Comparison of ENCODE assay signal across 1 cellular context in genomic region chr13:114264886-114265611, GRCh38.
TF ChIP-seq lines count a peak whose summit lies in the region.

No MANE protein-coding gene starts in this region.

TF ChIP-seq in SK-N-SH treated with all-trans-retinoic acid at 6 μM for 48 hours, 23 proteins besides CTCF, POLR2A, EP300 and RAD21 (continued from another document):
- TF ChIP-seq, protein P1, sequence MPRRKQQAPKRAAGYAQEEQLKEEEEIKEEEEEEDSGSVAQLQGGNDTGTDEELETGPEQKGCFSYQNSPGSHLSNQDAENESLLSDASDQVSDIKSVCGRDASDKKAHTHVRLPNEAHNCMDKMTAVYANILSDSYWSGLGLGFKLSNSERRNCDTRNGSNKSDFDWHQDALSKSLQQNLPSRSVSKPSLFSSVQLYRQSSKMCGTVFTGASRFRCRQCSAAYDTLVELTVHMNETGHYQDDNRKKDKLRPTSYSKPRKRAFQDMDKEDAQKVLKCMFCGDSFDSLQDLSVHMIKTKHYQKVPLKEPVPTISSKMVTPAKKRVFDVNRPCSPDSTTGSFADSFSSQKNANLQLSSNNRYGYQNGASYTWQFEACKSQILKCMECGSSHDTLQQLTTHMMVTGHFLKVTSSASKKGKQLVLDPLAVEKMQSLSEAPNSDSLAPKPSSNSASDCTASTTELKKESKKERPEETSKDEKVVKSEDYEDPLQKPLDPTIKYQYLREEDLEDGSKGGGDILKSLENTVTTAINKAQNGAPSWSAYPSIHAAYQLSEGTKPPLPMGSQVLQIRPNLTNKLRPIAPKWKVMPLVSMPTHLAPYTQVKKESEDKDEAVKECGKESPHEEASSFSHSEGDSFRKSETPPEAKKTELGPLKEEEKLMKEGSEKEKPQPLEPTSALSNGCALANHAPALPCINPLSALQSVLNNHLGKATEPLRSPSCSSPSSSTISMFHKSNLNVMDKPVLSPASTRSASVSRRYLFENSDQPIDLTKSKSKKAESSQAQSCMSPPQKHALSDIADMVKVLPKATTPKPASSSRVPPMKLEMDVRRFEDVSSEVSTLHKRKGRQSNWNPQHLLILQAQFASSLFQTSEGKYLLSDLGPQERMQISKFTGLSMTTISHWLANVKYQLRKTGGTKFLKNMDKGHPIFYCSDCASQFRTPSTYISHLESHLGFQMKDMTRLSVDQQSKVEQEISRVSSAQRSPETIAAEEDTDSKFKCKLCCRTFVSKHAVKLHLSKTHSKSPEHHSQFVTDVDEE (CRISPR knock-in tag; IDR thresholded peaks at IDR 0.05) = no peak
- no peak for TF ChIP-seq CSDC2 (CRISPR knock-in tag; IDR thresholded peaks at IDR 0.05)
- TF ChIP-seq TCF4 (CRISPR knock-in tag; IDR thresholded peaks at IDR 0.05; ENCODE audit: borderline replicate concordance) = no peak
- no peak for TF ChIP-seq ARNTL (CRISPR knock-in tag; IDR thresholded peaks at IDR 0.05; ENCODE audit: borderline replicate concordance, low read depth)
- TF ChIP-seq ZFP3 (CRISPR knock-in tag; IDR thresholded peaks at IDR 0.05) = no peak
- TF ChIP-seq ZNF565 (CRISPR knock-in tag; conservative IDR thresholded peaks at IDR 0.05; ENCODE audit: low read depth) = no peak
